Comparison of ENCODE assay signal across 22 cellular contexts in genomic region chr2:165678882-165679281, GRCh38.
"Had no signal": no experiment of that assay in that cellular context is flagged by ENCODE, and none has a peak within 500 bp of the region (broad histone marks: within the 10 kb centered on the region; RNA-seq: fewer than 3 reads in every experiment).

No MANE protein-coding gene starts in this region.

- DNase-seq: central memory CD4-positive, alpha-beta T cell; cortex of kidney; effector memory CD4-positive, alpha-beta T cell; gastrocnemius medialis; left colon; mammary epithelial cell; natural killer cell; pancreas; spleen; stimulated activated CD4-positive, alpha-beta T cell treated with anti-CD3 and anti-CD28 coated beads, Interleukin-15, amount 100 ng/mL, for 24 hours; stimulated activated CD4-positive, alpha-beta T cell treated with anti-CD3 and anti-CD28 coated beads, Interleukin-1b, Interleukin-23, amount 100 ng/mL, for 48 hours; stimulated activated CD4-positive, alpha-beta T cell treated with anti-CD3 and anti-CD28 coated beads, Interleukin-4, amount 100 ng/mL, for 24 hours; transverse colon had no signal

- ATAC-seq: gastrocnemius medialis; left colon; natural killer cell; pancreas; sciatic nerve; stimulated activated memory B cell treated with anti-CD40 and anti-IgM and Interleukin-4, amounts not matched to agents 10 μg/mL and 1 μg/mL and 100 μg/mL, for 72 hours had no signal

- H3K9me3 ChIP-seq: esophagus muscularis mucosa, gastrocnemius medialis, pancreas, spleen, thoracic aorta, transverse colon had no signal

- FAIRE-seq: endometrium, pancreas had no signal

- H2AFZ ChIP-seq: neural progenitor cell had no signal

- H3K36me3 Mint-ChIP-seq: natural killer cell; stimulated activated memory B cell treated with anti-CD40 and anti-IgM and Interleukin-4, amounts not matched to agents 10 μg/mL and 1 μg/mL and 100 μg/mL, for 72 hours had no signal

- H3K27me3 Mint-ChIP-seq: progenitor cell of endocrine pancreas; stimulated activated memory B cell treated with anti-CD40 and anti-IgM and Interleukin-4, amounts not matched to agents 10 μg/mL and 1 μg/mL and 100 μg/mL, for 72 hours had no signal

- H3K9ac ChIP-seq: neural progenitor cell had no signal

- H3K9me3 Mint-ChIP-seq: natural killer cell; neural progenitor cell; stimulated activated memory B cell treated with anti-CD40 and anti-IgM and Interleukin-4, amounts not matched to agents 10 μg/mL and 1 μg/mL and 100 μg/mL, for 72 hours; stimulated activated naive CD8-positive, alpha-beta T cell treated with anti-CD3 and anti-CD28 coated beads, Interleukin-15, Interleukin-2, amounts not matched to agents 100 ng/mL and 50 ng/mL, for 24 hours had no signal

- H3K4me3 ChIP-seq: esophagus muscularis mucosa, gastrocnemius medialis, neural progenitor cell, pancreas, spleen, thoracic aorta, transverse colon had no signal

- H3K36me3 ChIP-seq: gastrocnemius medialis, pancreas, thoracic aorta, transverse colon had no signal

- H3K4me3 Mint-ChIP-seq: natural killer cell; neural progenitor cell; stimulated activated memory B cell treated with anti-CD40 and anti-IgM and Interleukin-4, amounts not matched to agents 10 μg/mL and 1 μg/mL and 100 μg/mL, for 72 hours; stimulated activated naive CD8-positive, alpha-beta T cell treated with anti-CD3 and anti-CD28 coated beads, Interleukin-15, Interleukin-2, amounts not matched to agents 100 ng/mL and 50 ng/mL, for 24 hours had no signal

- H3K27me3 ChIP-seq: esophagus muscularis mucosa, gastrocnemius medialis, neural progenitor cell, pancreas, spleen, transverse colon had no signal

- H3K4me1 Mint-ChIP-seq: natural killer cell; stimulated activated memory B cell treated with anti-CD40 and anti-IgM and Interleukin-4, amounts not matched to agents 10 μg/mL and 1 μg/mL and 100 μg/mL, for 72 hours had no signal

- H3K4me2 ChIP-seq: neural progenitor cell had no signal

- H3K4me1 ChIP-seq: spleen, transverse colon had no signal

- H3K27ac Mint-ChIP-seq: natural killer cell; progenitor cell of endocrine pancreas; stimulated activated memory B cell treated with anti-CD40 and anti-IgM and Interleukin-4, amounts not matched to agents 10 μg/mL and 1 μg/mL and 100 μg/mL, for 72 hours; stimulated activated naive CD8-positive, alpha-beta T cell treated with anti-CD3 and anti-CD28 coated beads, Interleukin-15, Interleukin-2, amounts not matched to agents 100 ng/mL and 50 ng/mL, for 24 hours had no signal

- H3K27ac ChIP-seq: epithelial cell of prostate, esophagus muscularis mucosa, gastrocnemius medialis, neural progenitor cell, pancreas, spleen, thoracic aorta, transverse colon had no signal
